ENCODE assay signal across 1 cellular context in genomic region chr7:64794171-64794844, GRCh38.
TF ChIP-seq lines count a peak whose summit lies in the region.

ZNF138 (plus strand) TSS chr7:64794428; CDS start chr7:64794569, 141 bp downstream.

TF ChIP-seq in K562, 482 proteins besides CTCF, POLR2A, EP300 and RAD21 (continued from another document and continues in another):
- TF ChIP-seq TSHZ1 (CRISPR knock-in tag; IDR thresholded peaks at IDR 0.05) (no peak), TBL1XR1 (IDR thresholded peaks at IDR 0.05; ENCODE audit: low read length in 2 of 2) (0 out of 4 replicates have a peak, but pooled peaks of 1 of the 2 experiments have one; percentile 18), HDAC2 (IDR thresholded peaks at IDR 0.05) (peak; percentile 47; the same call in 1 of the 2 replicates), ZNF124 (CRISPR knock-in tag; IDR thresholded peaks at IDR 0.05) (no peak), NEUROD1 (IDR thresholded peaks at IDR 0.05; ENCODE audit: borderline replicate concordance, low read depth, low read length, partially characterized antibody) (peak; percentile 77), NELFE (IDR thresholded peaks at IDR 0.05; ENCODE audit: insufficient read depth, insufficient read length) (no peak), HLTF (IDR thresholded peaks at IDR 0.05) (no peak), ARID3B (CRISPR knock-in tag; IDR thresholded peaks at IDR 0.05; ENCODE audit: borderline replicate concordance) (no peak), ZFP91 (CRISPR knock-in tag; IDR thresholded peaks at IDR 0.05) (no peak), CREB1 (IDR thresholded peaks at IDR 0.05) (peak; percentile 92), CREB1 (CRISPR knock-in tag; IDR thresholded peaks at IDR 0.05) (peak; percentile 83), NR4A1 (CRISPR knock-in tag; IDR thresholded peaks at IDR 0.05) (no peak), NR4A1 (tag; IDR thresholded peaks at IDR 0.05) (no peak), HDAC1 (IDR thresholded peaks at IDR 0.05) (peak in 1 of 2 experiments; percentile 78; a peak in 2 of 4 replicates), ZNF197 (CRISPR knock-in tag; IDR thresholded peaks at IDR 0.05; ENCODE audit: low read depth) (0 out of 2 replicates have a peak, but pooled peaks have one; percentile 24), ZFX (CRISPR knock-in tag; IDR thresholded peaks at IDR 0.05) (peak; percentile 91), KAT7 (CRISPR knock-in tag; IDR thresholded peaks at IDR 0.05; ENCODE audit: borderline replicate concordance) (no peak), CREBBP (IDR thresholded peaks at IDR 0.05; ENCODE audit: low read depth, low read length) (no peak), RREB1 (CRISPR knock-in tag; IDR thresholded peaks at IDR 0.05) (no peak), TRIM28 (IDR thresholded peaks at IDR 0.05) (0 out of 2 replicates have a peak, but pooled peaks have one; percentile 80), NFIC (IDR thresholded peaks at IDR 0.05) (peak; percentile 37; the same call in 1 of the 2 replicates), YY1 (IDR thresholded peaks at IDR 0.05; ENCODE audit: borderline replicate concordance in 1 of 3, control insufficient read depth in 1 of 3, extremely low read depth in 1 of 3, insufficient read depth in 3 of 3, insufficient read length in 1 of 3, insufficient replicate concordance in 2 of 3, low read depth in 1 of 3, low read length in 2 of 3) (peak in 1 of 3 experiments; percentile 3), ZNF165 (CRISPR knock-in tag; IDR thresholded peaks at IDR 0.05; ENCODE audit: borderline replicate concordance) (no peak), FUS (optimal IDR thresholded peaks at IDR 0.05; ENCODE audit: low read depth, low read length) (no peak), MTA3 (IDR thresholded peaks at IDR 0.05; ENCODE audit: borderline replicate concordance) (peak; percentile 76), ZNF511 (CRISPR knock-in tag; IDR thresholded peaks at IDR 0.05) (peak; percentile 35; the same call in 1 of the 2 replicates), ZZZ3 (IDR thresholded peaks at IDR 0.05) (peak; percentile 22; the same call in 1 of the 2 replicates), ZBTB12 (CRISPR knock-in tag; IDR thresholded peaks at IDR 0.05) (peak; percentile 87), HEY1 (CRISPR knock-in tag; IDR thresholded peaks at IDR 0.05; ENCODE audit: borderline replicate concordance) (no peak), HDGF (IDR thresholded peaks at IDR 0.05) (no peak), THRA (IDR thresholded peaks at IDR 0.05) (no peak), SPI1 (IDR thresholded peaks at IDR 0.05; ENCODE audit: borderline replicate concordance, low read depth, low read length) (peak; percentile 51; the same call in 1 of the 2 replicates), MEIS2 (IDR thresholded peaks at IDR 0.05; ENCODE audit: partially characterized antibody) (peak; percentile 78), DEAF1 (CRISPR knock-in tag; IDR thresholded peaks at IDR 0.05) (no peak), SP1 (CRISPR knock-in tag; IDR thresholded peaks at IDR 0.05) (no peak), ZNF311 (CRISPR knock-in tag; IDR thresholded peaks at IDR 0.05) (no peak), HOMEZ (CRISPR knock-in tag; IDR thresholded peaks at IDR 0.05) (no peak), HMBOX1 (IDR thresholded peaks at IDR 0.05) (peak; percentile 13; the same call in 1 of the 2 replicates), OTX1 (CRISPR knock-in tag; IDR thresholded peaks at IDR 0.05) (no peak; the same call in 1 of the 2 replicates), GABPB1 (CRISPR knock-in tag; IDR thresholded peaks at IDR 0.05) (peak; percentile 94), HDAC8 (tag; IDR thresholded peaks at IDR 0.05) (no peak), ESRRA (IDR thresholded peaks at IDR 0.05; ENCODE audit: borderline replicate concordance, low read depth) (peak; percentile 63; the same call in 1 of the 2 replicates), SNRNP70 (optimal IDR thresholded peaks at IDR 0.05; ENCODE audit: low read depth, low read length) (no peak)
